In genomic region chr3:186985713-186986364, GRCh38 we compare ENCODE assay signal across 1 cellular context.
TF ChIP-seq lines count a peak whose summit lies in the region.

No MANE protein-coding gene starts in this region.

TF ChIP-seq in GM12878, 131 proteins besides CTCF, POLR2A, EP300 and RAD21 (continued from another document):
- TF ChIP-seq CEBPZ (IDR thresholded peaks at IDR 0.05; ENCODE audit: low read depth, low read length) (no peak), BCLAF1 (IDR thresholded peaks at IDR 0.05) (no peak), MEF2B (IDR thresholded peaks at IDR 0.05; ENCODE audit: partially characterized antibody, poor library complexity, severe bottlenecking) (peak; percentile 18), RUNX3 (IDR thresholded peaks at IDR 0.05; ENCODE audit: low read length) (peak; percentile 42), BACH1 (IDR thresholded peaks at IDR 0.05; ENCODE audit: borderline replicate concordance) (no peak), POLR2AphosphoS2 (IDR thresholded peaks at IDR 0.05; ENCODE audit: low read depth, low read length) (no peak), SUZ12 (IDR thresholded peaks at IDR 0.05; ENCODE audit: unreplicated experiment) (no peak), IKZF2 (IDR thresholded peaks at IDR 0.05) (peak; percentile 49 to 57), PRDM15 (CRISPR knock-in tag; IDR thresholded peaks at IDR 0.05) (no peak), HDAC6 (IDR thresholded peaks at IDR 0.05; ENCODE audit: unreplicated experiment) (no peak), SPI1 (IDR thresholded peaks at IDR 0.05; ENCODE audit: borderline replicate concordance, insufficient read depth, low read depth, low read length) (peak; percentile 91), ZNF687 (IDR thresholded peaks at IDR 0.05) (peak; percentile 15; the same call in 1 of the 2 replicates), RELB (IDR thresholded peaks at IDR 0.05; ENCODE audit: low read depth) (peak; percentile 35; the same call in 1 of the 2 replicates), FOXM1 (IDR thresholded peaks at IDR 0.05; ENCODE audit: low read depth, low read length) (peak; percentile 33; the same call in 1 of the 2 replicates), MEF2A (IDR thresholded peaks at IDR 0.05; ENCODE audit: insufficient read depth, low read depth, low read length) (0 out of 2 replicates have a peak, but pooled peaks have one; percentile 38), SKIL (IDR thresholded peaks at IDR 0.05; ENCODE audit: low read depth, poor library complexity, severe bottlenecking) (no peak), MTA3 (IDR thresholded peaks at IDR 0.05; ENCODE audit: borderline replicate concordance, low read length) (peak; percentile 36; the same call in 1 of the 2 replicates), EED (IDR thresholded peaks at IDR 0.05; ENCODE audit: low read depth) (peak; percentile 44; the same call in 1 of the 2 replicates), ETV6 (conservative IDR thresholded peaks at IDR 0.05 in 1 of 2, IDR thresholded peaks at IDR 0.05 in 1 of 2; ENCODE audit: borderline replicate concordance in 1 of 2, low read depth in 1 of 2) (peak in 1 of 2 experiments; percentile 43; a peak in 1 of 4 replicates)
